ENCODE assay signal across 1 cellular context in genomic region chr13:113654175-113654560, GRCh38.
TF ChIP-seq lines count a peak whose summit lies in the region.

No MANE protein-coding gene starts in this region.

TF ChIP-seq in WTC11, 78 proteins besides CTCF, POLR2A, EP300 and RAD21 (continued from another document):
- TF ChIP-seq ELF4 (CRISPR knock-in tag; IDR thresholded peaks at IDR 0.05; ENCODE audit: low read depth) (no peak), CBFB (CRISPR knock-in tag; IDR thresholded peaks at IDR 0.05; ENCODE audit: low read depth) (no peak), GABPB1 (CRISPR knock-in tag; IDR thresholded peaks at IDR 0.05) (no peak), ZNF416 (CRISPR knock-in tag; IDR thresholded peaks at IDR 0.05) (no peak), ZNF423 (CRISPR knock-in tag; IDR thresholded peaks at IDR 0.05) (no peak), KAT7 (CRISPR knock-in tag; IDR thresholded peaks at IDR 0.05; ENCODE audit: borderline replicate concordance) (no peak), CDX4 (CRISPR knock-in tag; IDR thresholded peaks at IDR 0.05; ENCODE audit: borderline replicate concordance) (no peak), FOXJ3 (CRISPR knock-in tag; IDR thresholded peaks at IDR 0.05; ENCODE audit: borderline replicate concordance) (no peak), E2F5 (CRISPR knock-in tag; IDR thresholded peaks at IDR 0.05) (no peak)
- TF ChIP-seq, protein P1, sequence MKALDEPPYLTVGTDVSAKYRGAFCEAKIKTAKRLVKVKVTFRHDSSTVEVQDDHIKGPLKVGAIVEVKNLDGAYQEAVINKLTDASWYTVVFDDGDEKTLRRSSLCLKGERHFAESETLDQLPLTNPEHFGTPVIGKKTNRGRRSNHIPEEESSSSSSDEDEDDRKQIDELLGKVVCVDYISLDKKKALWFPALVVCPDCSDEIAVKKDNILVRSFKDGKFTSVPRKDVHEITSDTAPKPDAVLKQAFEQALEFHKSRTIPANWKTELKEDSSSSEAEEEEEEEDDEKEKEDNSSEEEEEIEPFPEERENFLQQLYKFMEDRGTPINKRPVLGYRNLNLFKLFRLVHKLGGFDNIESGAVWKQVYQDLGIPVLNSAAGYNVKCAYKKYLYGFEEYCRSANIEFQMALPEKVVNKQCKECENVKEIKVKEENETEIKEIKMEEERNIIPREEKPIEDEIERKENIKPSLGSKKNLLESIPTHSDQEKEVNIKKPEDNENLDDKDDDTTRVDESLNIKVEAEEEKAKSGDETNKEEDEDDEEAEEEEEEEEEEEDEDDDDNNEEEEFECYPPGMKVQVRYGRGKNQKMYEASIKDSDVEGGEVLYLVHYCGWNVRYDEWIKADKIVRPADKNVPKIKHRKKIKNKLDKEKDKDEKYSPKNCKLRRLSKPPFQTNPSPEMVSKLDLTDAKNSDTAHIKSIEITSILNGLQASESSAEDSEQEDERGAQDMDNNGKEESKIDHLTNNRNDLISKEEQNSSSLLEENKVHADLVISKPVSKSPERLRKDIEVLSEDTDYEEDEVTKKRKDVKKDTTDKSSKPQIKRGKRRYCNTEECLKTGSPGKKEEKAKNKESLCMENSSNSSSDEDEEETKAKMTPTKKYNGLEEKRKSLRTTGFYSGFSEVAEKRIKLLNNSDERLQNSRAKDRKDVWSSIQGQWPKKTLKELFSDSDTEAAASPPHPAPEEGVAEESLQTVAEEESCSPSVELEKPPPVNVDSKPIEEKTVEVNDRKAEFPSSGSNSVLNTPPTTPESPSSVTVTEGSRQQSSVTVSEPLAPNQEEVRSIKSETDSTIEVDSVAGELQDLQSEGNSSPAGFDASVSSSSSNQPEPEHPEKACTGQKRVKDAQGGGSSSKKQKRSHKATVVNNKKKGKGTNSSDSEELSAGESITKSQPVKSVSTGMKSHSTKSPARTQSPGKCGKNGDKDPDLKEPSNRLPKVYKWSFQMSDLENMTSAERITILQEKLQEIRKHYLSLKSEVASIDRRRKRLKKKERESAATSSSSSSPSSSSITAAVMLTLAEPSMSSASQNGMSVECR (CRISPR knock-in tag; IDR thresholded peaks at IDR 0.05; ENCODE audit: borderline replicate concordance) = no peak
- TF ChIP-seq, protein P2, sequence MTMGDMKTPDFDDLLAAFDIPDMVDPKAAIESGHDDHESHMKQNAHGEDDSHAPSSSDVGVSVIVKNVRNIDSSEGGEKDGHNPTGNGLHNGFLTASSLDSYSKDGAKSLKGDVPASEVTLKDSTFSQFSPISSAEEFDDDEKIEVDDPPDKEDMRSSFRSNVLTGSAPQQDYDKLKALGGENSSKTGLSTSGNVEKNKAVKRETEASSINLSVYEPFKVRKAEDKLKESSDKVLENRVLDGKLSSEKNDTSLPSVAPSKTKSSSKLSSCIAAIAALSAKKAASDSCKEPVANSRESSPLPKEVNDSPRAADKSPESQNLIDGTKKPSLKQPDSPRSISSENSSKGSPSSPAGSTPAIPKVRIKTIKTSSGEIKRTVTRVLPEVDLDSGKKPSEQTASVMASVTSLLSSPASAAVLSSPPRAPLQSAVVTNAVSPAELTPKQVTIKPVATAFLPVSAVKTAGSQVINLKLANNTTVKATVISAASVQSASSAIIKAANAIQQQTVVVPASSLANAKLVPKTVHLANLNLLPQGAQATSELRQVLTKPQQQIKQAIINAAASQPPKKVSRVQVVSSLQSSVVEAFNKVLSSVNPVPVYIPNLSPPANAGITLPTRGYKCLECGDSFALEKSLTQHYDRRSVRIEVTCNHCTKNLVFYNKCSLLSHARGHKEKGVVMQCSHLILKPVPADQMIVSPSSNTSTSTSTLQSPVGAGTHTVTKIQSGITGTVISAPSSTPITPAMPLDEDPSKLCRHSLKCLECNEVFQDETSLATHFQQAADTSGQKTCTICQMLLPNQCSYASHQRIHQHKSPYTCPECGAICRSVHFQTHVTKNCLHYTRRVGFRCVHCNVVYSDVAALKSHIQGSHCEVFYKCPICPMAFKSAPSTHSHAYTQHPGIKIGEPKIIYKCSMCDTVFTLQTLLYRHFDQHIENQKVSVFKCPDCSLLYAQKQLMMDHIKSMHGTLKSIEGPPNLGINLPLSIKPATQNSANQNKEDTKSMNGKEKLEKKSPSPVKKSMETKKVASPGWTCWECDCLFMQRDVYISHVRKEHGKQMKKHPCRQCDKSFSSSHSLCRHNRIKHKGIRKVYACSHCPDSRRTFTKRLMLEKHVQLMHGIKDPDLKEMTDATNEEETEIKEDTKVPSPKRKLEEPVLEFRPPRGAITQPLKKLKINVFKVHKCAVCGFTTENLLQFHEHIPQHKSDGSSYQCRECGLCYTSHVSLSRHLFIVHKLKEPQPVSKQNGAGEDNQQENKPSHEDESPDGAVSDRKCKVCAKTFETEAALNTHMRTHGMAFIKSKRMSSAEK (CRISPR knock-in tag; IDR thresholded peaks at IDR 0.05; ENCODE audit: borderline replicate concordance) = no peak
